29 cellular contexts compared by ENCODE assay signal in the genomic region with DNA sequence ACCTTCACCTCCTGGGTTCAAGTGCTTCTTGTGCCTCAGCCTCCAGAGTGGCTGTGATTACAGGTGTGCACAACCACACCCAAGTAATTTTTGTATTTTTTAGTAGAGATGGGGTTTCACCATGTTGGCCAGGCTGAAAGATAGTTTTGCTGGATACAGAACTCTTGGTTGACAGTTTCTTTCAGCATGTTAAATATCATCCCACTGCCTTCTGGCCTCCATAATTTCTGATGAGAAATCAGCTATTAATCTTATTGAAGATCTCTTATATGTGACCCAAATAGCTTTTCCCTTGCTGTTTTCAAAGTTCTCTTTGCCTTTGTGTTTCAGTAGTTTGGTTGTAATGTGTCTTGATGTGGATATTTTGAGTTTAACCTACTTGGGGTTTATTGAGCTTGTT.
"Had no signal": no experiment of that assay in that cellular context is flagged by ENCODE, and none has a peak within 500 bp of the region (broad histone marks: within the 10 kb centered on the region; RNA-seq: fewer than 3 reads in every experiment).

No MANE protein-coding gene starts in this region.

- ATAC-seq: foreskin keratinocyte; gastroesophageal sphincter; heart left ventricle; left lobe of liver; mucosa of descending colon; natural killer cell treated with Interleukin-12 subunit alpha and Interleukin-12 subunit beta and Interleukin-15 and Interleukin-18, amount 100 ng/mL, for 72 hours; stimulated activated effector memory CD8-positive, alpha-beta T cell treated with anti-CD3 and anti-CD28 coated beads, Interleukin-12 subunit alpha, Interleukin-12 subunit beta, amount 100 ng/mL, for 72 hours had no signal

- H3K27ac ChIP-seq: coronary artery, esophagus muscularis mucosa, foreskin keratinocyte, gastroesophageal sphincter, heart left ventricle, hepatocyte, neutrophil, prostate gland, right atrium auricular region, sigmoid colon, stomach, testis, tibial artery had no signal

- DNase-seq: dermis blood vessel endothelial cell; effector memory CD4-positive, alpha-beta T cell; foreskin keratinocyte; heart left ventricle; kidney; mucosa of descending colon; naive B cell; sigmoid colon; stimulated activated CD4-positive, alpha-beta T cell treated with anti-CD3 and anti-CD28 coated beads, Interleukin-2, amount 100 ng/mL, for 24 hours; stimulated activated CD4-positive, alpha-beta T cell treated with anti-CD3 and anti-CD28 coated beads, Interleukin-4, amount 100 ng/mL, for 24 hours; stimulated activated naive CD4-positive, alpha-beta T cell treated with Interleukin-2 at 50 U/mL for 16 hours; stomach; testis; tibial artery had no signal

- H3K4me3 ChIP-seq: coronary artery, esophagus muscularis mucosa, gastroesophageal sphincter, heart left ventricle, hepatocyte, lung, mucosa of descending colon, prostate gland, right atrium auricular region, sigmoid colon, stomach, testis, tibial artery had no signal

- H3K36me3 Mint-ChIP-seq: stimulated activated effector memory CD8-positive, alpha-beta T cell treated with anti-CD3 and anti-CD28 coated beads, Interleukin-12 subunit alpha, Interleukin-12 subunit beta, amount 100 ng/mL, for 72 hours; type B pancreatic cell had no signal

- H3K9me3 ChIP-seq: neutrophil, prostate gland, testis had no signal

- H3K4me1 ChIP-seq: esophagus muscularis mucosa, foreskin keratinocyte, gastroesophageal sphincter, heart left ventricle, prostate gland, right atrium auricular region, sigmoid colon, stomach, testis, tibial artery had no signal

- H3K4me3 Mint-ChIP-seq: memory B cell; mesothelial cell of epicardium; naive B cell; natural killer cell treated with Interleukin-12 subunit alpha and Interleukin-12 subunit beta and Interleukin-15 and Interleukin-18, amount 100 ng/mL, for 72 hours; neural crest cell; stimulated activated effector memory CD8-positive, alpha-beta T cell treated with anti-CD3 and anti-CD28 coated beads, Interleukin-12 subunit alpha, Interleukin-12 subunit beta, amount 100 ng/mL, for 72 hours; type B pancreatic cell had no signal

- H3K27me3 ChIP-seq: esophagus muscularis mucosa, foreskin keratinocyte, gastroesophageal sphincter, hepatocyte, neutrophil, right atrium auricular region, sigmoid colon, stomach, testis, tibial artery had no signal

- H3K4me1 Mint-ChIP-seq: memory B cell; mesothelial cell of epicardium; naive B cell; stimulated activated effector memory CD8-positive, alpha-beta T cell treated with anti-CD3 and anti-CD28 coated beads, Interleukin-12 subunit alpha, Interleukin-12 subunit beta, amount 100 ng/mL, for 72 hours had no signal

- H3K36me3 ChIP-seq: esophagus muscularis mucosa, gastroesophageal sphincter, heart left ventricle, neutrophil, prostate gland, right atrium auricular region, sigmoid colon, stomach, tibial artery had no signal

- H3K27ac Mint-ChIP-seq: memory B cell; mesothelial cell of epicardium; natural killer cell treated with Interleukin-12 subunit alpha and Interleukin-12 subunit beta and Interleukin-15 and Interleukin-18, amount 100 ng/mL, for 72 hours; stimulated activated effector memory CD8-positive, alpha-beta T cell treated with anti-CD3 and anti-CD28 coated beads, Interleukin-12 subunit alpha, Interleukin-12 subunit beta, amount 100 ng/mL, for 72 hours; type B pancreatic cell had no signal
